Comparison of ENCODE assay signal across 12 cellular contexts in the genomic region with DNA sequence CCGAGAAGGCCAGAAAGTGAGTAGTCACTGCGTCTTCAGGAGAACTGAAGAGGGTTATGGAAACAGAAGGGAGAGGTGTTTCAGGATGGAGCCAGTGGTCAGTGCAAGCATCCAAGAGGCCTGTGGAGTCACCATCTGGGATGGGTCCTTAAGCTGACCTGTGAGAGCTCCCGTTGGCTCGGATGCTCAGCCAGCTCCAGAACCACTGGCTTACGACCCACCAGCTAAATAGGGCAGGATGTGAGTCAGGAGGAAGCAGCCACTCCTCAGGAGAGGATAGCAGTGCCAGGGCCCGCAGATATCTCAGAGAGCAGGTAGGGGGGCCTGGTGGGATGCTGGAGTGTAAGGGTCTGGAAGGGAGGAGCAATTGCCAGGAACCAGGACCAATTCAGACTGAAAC.
"Had no signal": no experiment of that assay in that cellular context is flagged by ENCODE, and none has a peak within 500 bp of the region (broad histone marks: within the 10 kb centered on the region; RNA-seq: fewer than 3 reads in every experiment).

No MANE protein-coding gene starts in this region.

- ATAC-seq: activated CD4-positive, alpha-beta T cell treated with anti-CD3 and anti-CD28 coated beads for 36 hours; mucosa of descending colon; naive thymus-derived CD4-positive, alpha-beta T cell; pancreas; stimulated activated memory B cell treated with anti-CD40 and anti-IgM and Interleukin-4, amounts not matched to agents 10 μg/mL and 1 μg/mL and 100 μg/mL, for 72 hours had no signal

- H3K4me1 ChIP-seq: pancreas, tibial artery had no signal

- H3K4me3 ChIP-seq: lung, mucosa of descending colon, pancreas, tibial artery had no signal

- H3K36me3 ChIP-seq: pancreas had no signal

- H3K9me3 ChIP-seq: mucosa of descending colon, pancreas, tibial artery had no signal

- DNase-seq: activated CD4-positive, alpha-beta memory T cell treated with anti-CD3 and anti-CD28 coated beads, Interleukin-2, amount 10 ng/mL, durations not matched to agents 7 days and 5 days; activated CD4-positive, alpha-beta T cell treated with anti-CD3 and anti-CD28 coated beads for 36 hours; activated naive CD4-positive, alpha-beta T cell treated with anti-CD3 and anti-CD28 coated beads, Interleukin-2, amount 50 U/mL, for 16 hours; activated T-cell treated with anti-CD3 and anti-CD28 coated beads, Interleukin-2, amount 50 U/mL, for 24 hours; foreskin melanocyte; mucosa of descending colon; naive thymus-derived CD4-positive, alpha-beta T cell; pancreas; tibial artery; WERI-Rb-1 had no signal

- H3K27me3 ChIP-seq: pancreas, tibial artery had no signal

- H3K27ac ChIP-seq: pancreas, tibial artery, WERI-Rb-1 had no signal
